In genomic region chr1:109993885-109994284, GRCh38 we compare ENCODE assay signal across 1 cellular context.
TF ChIP-seq lines count a peak whose summit lies in the region.

No MANE protein-coding gene starts in this region.

TF ChIP-seq in IMR-90, 13 proteins besides CTCF, POLR2A, EP300 and RAD21 (continued from another document):
- no peak for TF ChIP-seq RCOR1 (IDR thresholded peaks at IDR 0.05; ENCODE audit: insufficient replicate concordance, low read length)
- TF ChIP-seq BHLHE40 (IDR thresholded peaks at IDR 0.05; ENCODE audit: low read depth, low read length) = no peak
- TF ChIP-seq ELK1 (IDR thresholded peaks at IDR 0.05; ENCODE audit: borderline replicate concordance, low read depth, low read length) = no peak
- no peak for TF ChIP-seq MXI1 (IDR thresholded peaks at IDR 0.05; ENCODE audit: borderline replicate concordance, low read depth, low read length)
- TF ChIP-seq SMC3 (IDR thresholded peaks at IDR 0.05; ENCODE audit: low read depth, low read length) = no peak
- no peak for TF ChIP-seq CEBPB (IDR thresholded peaks at IDR 0.05; ENCODE audit: low read depth, low read length)
- no peak for TF ChIP-seq NFE2L2 (IDR thresholded peaks at IDR 0.05; ENCODE audit: low read depth, low read length)
